ENCODE assay signal across 1 cellular context in genomic region chr10:103646304-103646703, GRCh38.
TF ChIP-seq lines count a peak whose summit lies in the region.

No MANE protein-coding gene starts in this region.

TF ChIP-seq in GM12878, 131 proteins besides CTCF, POLR2A, EP300 and RAD21 (continued from another document):
- TF ChIP-seq IRF5 (IDR thresholded peaks at IDR 0.05; ENCODE audit: borderline replicate concordance) (no peak), TBL1XR1 (IDR thresholded peaks at IDR 0.05; ENCODE audit: low read depth, low read length) (no peak), SMARCA5 (IDR thresholded peaks at IDR 0.05) (no peak), RUNX3 (IDR thresholded peaks at IDR 0.05; ENCODE audit: low read length) (no peak), NR2C1 (IDR thresholded peaks at IDR 0.05) (no peak), PBX3 (IDR thresholded peaks at IDR 0.05; ENCODE audit: insufficient replicate concordance, low read depth, low read length) (peak; percentile 77), CBX3 (IDR thresholded peaks at IDR 0.05; ENCODE audit: borderline replicate concordance, low read depth) (no peak)
- TF ChIP-seq, protein P1, sequence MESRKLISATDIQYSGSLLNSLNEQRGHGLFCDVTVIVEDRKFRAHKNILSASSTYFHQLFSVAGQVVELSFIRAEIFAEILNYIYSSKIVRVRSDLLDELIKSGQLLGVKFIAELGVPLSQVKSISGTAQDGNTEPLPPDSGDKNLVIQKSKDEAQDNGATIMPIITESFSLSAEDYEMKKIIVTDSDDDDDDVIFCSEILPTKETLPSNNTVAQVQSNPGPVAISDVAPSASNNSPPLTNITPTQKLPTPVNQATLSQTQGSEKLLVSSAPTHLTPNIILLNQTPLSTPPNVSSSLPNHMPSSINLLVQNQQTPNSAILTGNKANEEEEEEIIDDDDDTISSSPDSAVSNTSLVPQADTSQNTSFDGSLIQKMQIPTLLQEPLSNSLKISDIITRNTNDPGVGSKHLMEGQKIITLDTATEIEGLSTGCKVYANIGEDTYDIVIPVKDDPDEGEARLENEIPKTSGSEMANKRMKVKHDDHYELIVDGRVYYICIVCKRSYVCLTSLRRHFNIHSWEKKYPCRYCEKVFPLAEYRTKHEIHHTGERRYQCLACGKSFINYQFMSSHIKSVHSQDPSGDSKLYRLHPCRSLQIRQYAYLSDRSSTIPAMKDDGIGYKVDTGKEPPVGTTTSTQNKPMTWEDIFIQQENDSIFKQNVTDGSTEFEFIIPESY (IDR thresholded peaks at IDR 0.05), result no peak
- TF ChIP-seq, protein P2, sequence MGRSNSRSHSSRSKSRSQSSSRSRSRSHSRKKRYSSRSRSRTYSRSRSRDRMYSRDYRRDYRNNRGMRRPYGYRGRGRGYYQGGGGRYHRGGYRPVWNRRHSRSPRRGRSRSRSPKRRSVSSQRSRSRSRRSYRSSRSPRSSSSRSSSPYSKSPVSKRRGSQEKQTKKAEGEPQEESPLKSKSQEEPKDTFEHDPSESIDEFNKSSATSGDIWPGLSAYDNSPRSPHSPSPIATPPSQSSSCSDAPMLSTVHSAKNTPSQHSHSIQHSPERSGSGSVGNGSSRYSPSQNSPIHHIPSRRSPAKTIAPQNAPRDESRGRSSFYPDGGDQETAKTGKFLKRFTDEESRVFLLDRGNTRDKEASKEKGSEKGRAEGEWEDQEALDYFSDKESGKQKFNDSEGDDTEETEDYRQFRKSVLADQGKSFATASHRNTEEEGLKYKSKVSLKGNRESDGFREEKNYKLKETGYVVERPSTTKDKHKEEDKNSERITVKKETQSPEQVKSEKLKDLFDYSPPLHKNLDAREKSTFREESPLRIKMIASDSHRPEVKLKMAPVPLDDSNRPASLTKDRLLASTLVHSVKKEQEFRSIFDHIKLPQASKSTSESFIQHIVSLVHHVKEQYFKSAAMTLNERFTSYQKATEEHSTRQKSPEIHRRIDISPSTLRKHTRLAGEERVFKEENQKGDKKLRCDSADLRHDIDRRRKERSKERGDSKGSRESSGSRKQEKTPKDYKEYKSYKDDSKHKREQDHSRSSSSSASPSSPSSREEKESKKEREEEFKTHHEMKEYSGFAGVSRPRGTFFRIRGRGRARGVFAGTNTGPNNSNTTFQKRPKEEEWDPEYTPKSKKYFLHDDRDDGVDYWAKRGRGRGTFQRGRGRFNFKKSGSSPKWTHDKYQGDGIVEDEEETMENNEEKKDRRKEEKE (IDR thresholded peaks at IDR 0.05), result no peak
- TF ChIP-seq, protein P3, sequence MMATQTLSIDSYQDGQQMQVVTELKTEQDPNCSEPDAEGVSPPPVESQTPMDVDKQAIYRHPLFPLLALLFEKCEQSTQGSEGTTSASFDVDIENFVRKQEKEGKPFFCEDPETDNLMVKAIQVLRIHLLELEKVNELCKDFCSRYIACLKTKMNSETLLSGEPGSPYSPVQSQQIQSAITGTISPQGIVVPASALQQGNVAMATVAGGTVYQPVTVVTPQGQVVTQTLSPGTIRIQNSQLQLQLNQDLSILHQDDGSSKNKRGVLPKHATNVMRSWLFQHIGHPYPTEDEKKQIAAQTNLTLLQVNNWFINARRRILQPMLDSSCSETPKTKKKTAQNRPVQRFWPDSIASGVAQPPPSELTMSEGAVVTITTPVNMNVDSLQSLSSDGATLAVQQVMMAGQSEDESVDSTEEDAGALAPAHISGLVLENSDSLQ (IDR thresholded peaks at IDR 0.05), result peak; percentile 88
